Comparison of ENCODE assay signal across 8 cellular contexts in the genomic region with DNA sequence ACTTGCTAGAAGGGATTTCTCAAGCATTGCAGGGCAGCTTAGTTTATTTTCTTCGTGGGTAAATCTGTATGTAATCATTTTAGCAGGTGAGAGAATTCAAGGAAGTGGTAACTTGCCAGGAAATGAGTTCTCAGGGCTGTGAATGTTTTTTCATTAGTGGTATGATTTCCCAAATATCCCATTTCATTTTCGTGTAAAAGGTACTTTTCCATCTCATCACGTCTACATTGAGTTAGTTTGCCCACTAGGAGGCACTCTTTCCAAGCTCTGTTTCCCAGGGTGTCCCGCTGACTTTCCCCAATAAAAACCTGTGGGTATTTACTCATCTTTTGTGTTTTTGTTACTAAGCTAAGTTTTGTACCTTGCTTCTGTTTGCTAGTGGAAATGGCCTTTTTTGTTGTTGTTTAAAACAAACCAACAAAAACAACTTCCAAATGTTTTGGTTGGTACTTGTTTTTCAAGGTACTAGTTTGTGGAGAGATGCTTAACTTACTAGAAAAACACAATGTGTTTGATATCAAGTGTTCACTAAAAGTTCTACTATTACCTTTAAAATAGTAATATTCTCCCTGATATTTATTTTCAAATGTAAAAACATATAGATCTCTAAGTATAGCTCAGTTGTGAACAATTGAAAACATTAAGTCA.
A peak's percentile ranks its signal among the peaks of the same experiment; 100 is the strongest.
DNase-seq lines count a peak whose midpoint lies in the region; ATAC-seq, FAIRE-seq and TF ChIP-seq lines count a peak whose summit lies in the region.

No MANE protein-coding gene starts in this region.

- no peaks in the 10 kb centered on the region for H3K27me3 ChIP-seq in CD8-positive, alpha-beta T cell (ENCODE audit: insufficient read depth, low read length)
- no peaks in the 10 kb centered on the region for H3K27me3 ChIP-seq in esophagus muscularis mucosa
- peaks cover 0 to 3% of the 10 kb centered on the region in 2 donors for H3K27me3 ChIP-seq in naive thymus-derived CD4-positive, alpha-beta T cell (ENCODE audit: control insufficient read depth in 2 of 2, insufficient read depth in 2 of 2, low read length in 2 of 2)

- peaks cover 12% of the 10 kb centered on the region for H3K27me3 Mint-ChIP-seq in CD8-positive, alpha-beta T cell (ENCODE audit: low read depth)
- peaks cover 3 to 14% (median 8%) of the 10 kb centered on the region in 5 donors for H3K27me3 Mint-ChIP-seq in naive thymus-derived CD4-positive, alpha-beta T cell

- no peak overlapping the region for H3K4me3 Mint-ChIP-seq in CD8-positive, alpha-beta T cell
- no peak overlapping the region for H3K4me3 Mint-ChIP-seq in naive thymus-derived CD4-positive, alpha-beta T cell

- no peak overlapping the region for H3K27ac Mint-ChIP-seq in CD8-positive, alpha-beta T cell
- no peak overlapping the region for H3K27ac Mint-ChIP-seq in naive thymus-derived CD4-positive, alpha-beta T cell

- no peak for ATAC-seq in CD8-positive, alpha-beta T cell
- no peak for ATAC-seq in naive thymus-derived CD4-positive, alpha-beta T cell
- ATAC-seq in HG03460 (IDR thresholded peaks at IDR 0.05; ENCODE audit: unreplicated experiment) (no peak), GM21825 (IDR thresholded peaks at IDR 0.05; ENCODE audit: unreplicated experiment) (no peak)

- no peaks in the 10 kb centered on the region for H3K36me3 Mint-ChIP-seq in CD8-positive, alpha-beta T cell
- no peaks in the 10 kb centered on the region for H3K36me3 Mint-ChIP-seq in naive thymus-derived CD4-positive, alpha-beta T cell

- DNase-seq in CD8-positive, alpha-beta T cell, result peak in 3 of 7 experiments; percentile 9 to 27 (median 24)
- DNase-seq in GM18507 (ENCODE audit: extremely low spot score, insufficient read length, low read depth), result peak; percentile 4
- DNase-seq in KBM-7, result peak; percentile 40
- DNase-seq in T1000 (lab: John Stamatoyannopoulos, UW), result peak; percentile 6
- DNase-seq in esophagus muscularis mucosa (ENCODE audit: extremely low spot score), result no peak
- DNase-seq in naive thymus-derived CD4-positive, alpha-beta T cell, result peak in 6 of 9 donors; percentile 27 to 46 (median 31)

- no peak overlapping the region for H3K4me3 ChIP-seq in CD8-positive, alpha-beta T cell (ENCODE audit: low read depth, low read length)
- H3K4me3 ChIP-seq in esophagus muscularis mucosa, result no peak overlapping the region
- no peak overlapping the region for H3K4me3 ChIP-seq in naive thymus-derived CD4-positive, alpha-beta T cell (ENCODE audit: low read length)

- POLR2A ChIA-PET in CD8-positive, alpha-beta T cell (lab: Charles Lee), result interaction anchor here (0.6 to 1.1 kb wide), 2 partner anchors 83 to 453 kb away, joined by 3 read pairs; no protein-coding TSS in a partner anchor
- POLR2A ChIA-PET in naive thymus-derived CD4-positive, alpha-beta T cell (lab: Charles Lee), result interaction anchor here (2.6 kb wide), 1 partner anchor 451 kb away, joined by 22 read pairs; a partner anchor contains a TSS

- H3K27ac ChIP-seq in CD8-positive, alpha-beta T cell (ENCODE audit: low read depth, low read length), result no peak overlapping the region
- no peak overlapping the region for H3K27ac ChIP-seq in esophagus muscularis mucosa (replicated peaks in 1 of 4)
- no peak overlapping the region for H3K27ac ChIP-seq in naive thymus-derived CD4-positive, alpha-beta T cell (ENCODE audit: low read depth, low read length)

- intact Hi-C loops in CD8-positive, alpha-beta T cell (cut with DNase I, micrococcal nuclease), result loop anchor here (1.0 to 10.0 kb wide), 4 partner anchors 293 to 487 kb away; no protein-coding TSS in a partner anchor
- intact Hi-C loops in esophagus muscularis mucosa (cut with DNase I), result loop anchor here (2.0 to 10.0 kb wide), 3 partner anchors 169 to 383 kb away; no protein-coding TSS in a partner anchor
- intact Hi-C loops in naive thymus-derived CD4-positive, alpha-beta T cell (cut with micrococcal nuclease), result loop anchor here (1.0 to 10.0 kb wide), 6 partner anchors 170 to 487 kb away; no protein-coding TSS in a partner anchor

- TF ChIP-seq CTCF in CD8-positive, alpha-beta T cell (IDR thresholded peaks at IDR 0.05), result peak; percentile 70
- TF ChIP-seq CTCF in esophagus muscularis mucosa (IDR thresholded peaks at IDR 0.05), result peak; percentile 77 to 82 (median 80)

- TF ChIP-seq EP300 in esophagus muscularis mucosa (IDR thresholded peaks at IDR 0.05), result no peak

- H3K4me1 ChIP-seq in CD8-positive, alpha-beta T cell (ENCODE audit: insufficient read depth, low read length), result no peaks in the 10 kb centered on the region
- peaks cover 0 to 22% (median 11%) of the 10 kb centered on the region in 4 donors for H3K4me1 ChIP-seq in esophagus muscularis mucosa
- no peaks in the 10 kb centered on the region for H3K4me1 ChIP-seq in naive thymus-derived CD4-positive, alpha-beta T cell (ENCODE audit: control insufficient read depth in 2 of 2, insufficient read depth in 2 of 2, low read length in 2 of 2)

- H3K9me3 Mint-ChIP-seq in CD8-positive, alpha-beta T cell, result peaks cover 4% of the 10 kb centered on the region
- peaks cover 0 to 7% (median 0%) of the 10 kb centered on the region in 11 donors for H3K9me3 Mint-ChIP-seq in naive thymus-derived CD4-positive, alpha-beta T cell

- H3K36me3 ChIP-seq in CD8-positive, alpha-beta T cell (ENCODE audit: insufficient read depth, low read length), result no peaks in the 10 kb centered on the region
- H3K36me3 ChIP-seq in esophagus muscularis mucosa, result no peaks in the 10 kb centered on the region
- no peaks in the 10 kb centered on the region for H3K36me3 ChIP-seq in naive thymus-derived CD4-positive, alpha-beta T cell (ENCODE audit: control insufficient read depth in 2 of 3, insufficient read depth in 3 of 3, low read length in 3 of 3)

- in situ Hi-C loops in KBM-7 (cut with MboI; ENCODE audit: low pct_unique_long_range_greater_than_20kb, low sequenced_read_pairs), result no loop called here

- FAIRE-seq in GM18507 (lab: Jason Lieb, UNC), result peak; percentile 66

- CTCF ChIA-PET in CD8-positive, alpha-beta T cell (lab: Charles Lee), result interaction anchor here (0.6 to 4.4 kb wide), 21 partner anchors 9 to 537 kb away, joined by 3 to 39 read pairs (median 5); a partner anchor contains a TSS
- CTCF ChIA-PET in naive thymus-derived CD4-positive, alpha-beta T cell (lab: Charles Lee), result interaction anchor here (0.5 to 3.2 kb wide), 13 partner anchors 9 to 545 kb away, joined by 3 to 29 read pairs (median 4); no protein-coding TSS in a partner anchor

- 5% methylated on average over 4 of the region's 4 CpGs for WGBS in esophagus muscularis mucosa

- peaks cover 4% of the 10 kb centered on the region for H3K4me1 Mint-ChIP-seq in CD8-positive, alpha-beta T cell (ENCODE audit: low read depth)
- peaks cover 0 to 5% (median 0%) of the 10 kb centered on the region in 7 donors for H3K4me1 Mint-ChIP-seq in naive thymus-derived CD4-positive, alpha-beta T cell

- no peak for TF ChIP-seq POLR2A in esophagus muscularis mucosa (IDR thresholded peaks at IDR 0.05; ENCODE audit: low read depth)

- no peaks in the 10 kb centered on the region for H3K9me3 ChIP-seq in CD8-positive, alpha-beta T cell (ENCODE audit: low read length)
- no peaks in the 10 kb centered on the region for H3K9me3 ChIP-seq in esophagus muscularis mucosa
- H3K9me3 ChIP-seq in naive thymus-derived CD4-positive, alpha-beta T cell (ENCODE audit: control insufficient read depth in 2 of 3, low read length in 3 of 3), result no peaks in the 10 kb centered on the region
